In the genomic region with DNA sequence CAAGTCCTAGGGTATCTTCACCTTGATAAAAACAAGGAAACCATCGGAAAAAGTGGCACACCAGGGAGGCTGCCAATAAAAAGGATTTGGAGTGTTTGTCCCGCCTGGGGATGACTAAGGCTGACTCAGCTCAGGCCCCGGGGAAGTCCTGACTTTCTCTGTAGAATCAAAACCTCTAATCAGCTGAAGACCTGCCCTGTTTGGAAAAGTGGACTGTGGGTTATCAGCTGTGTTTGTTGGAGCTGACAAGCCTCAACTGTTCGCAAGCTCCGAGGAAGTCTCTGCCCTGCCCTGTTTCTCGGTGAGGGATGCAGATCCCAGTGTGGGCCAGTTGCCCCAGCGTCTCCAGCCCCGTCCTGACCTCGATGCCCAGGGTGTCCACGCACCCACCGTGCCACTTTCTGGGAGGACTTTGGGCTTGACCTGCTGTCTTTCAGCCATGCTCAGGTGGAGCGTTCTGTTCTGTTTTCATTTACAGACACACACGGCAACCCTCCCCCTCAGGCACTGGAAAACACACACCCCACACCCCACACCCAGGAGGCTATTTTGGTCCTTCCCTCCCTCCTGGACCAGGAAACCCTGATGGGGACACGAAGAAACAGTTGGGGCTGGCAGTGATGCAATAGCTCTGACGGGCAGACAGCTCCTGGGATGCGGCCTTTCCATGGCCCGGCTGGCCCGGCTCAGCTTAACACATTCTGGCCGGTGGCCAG, we compare ENCODE assay signal across 1 cellular context.
TF ChIP-seq lines count a peak whose summit lies in the region.

No MANE protein-coding gene starts in this region.

TF ChIP-seq in HepG2, 621 proteins besides CTCF, POLR2A, EP300 and RAD21 (continued from another document and continues in another):
- TF ChIP-seq ZNF589 (CRISPR knock-in tag; conservative IDR thresholded peaks at IDR 0.05) (no peak), MBNL3 (CRISPR knock-in tag; conservative IDR thresholded peaks at IDR 0.05) (no peak), MIXL1 (CRISPR knock-in tag; IDR thresholded peaks at IDR 0.05) (no peak), AFF4 (CRISPR knock-in tag; IDR thresholded peaks at IDR 0.05) (no peak), ZNF615 (CRISPR knock-in tag; IDR thresholded peaks at IDR 0.05; ENCODE audit: borderline replicate concordance) (no peak), FOXP1 (IDR thresholded peaks at IDR 0.05) (no peak), FOXP1 (CRISPR knock-in tag; IDR thresholded peaks at IDR 0.05) (peak; percentile 12; the same call in 1 of the 2 replicates), RAD51 (IDR thresholded peaks at IDR 0.05; ENCODE audit: borderline replicate concordance) (no peak), SATB2 (CRISPR knock-in tag; IDR thresholded peaks at IDR 0.05) (no peak), HNF1B (CRISPR knock-in tag; IDR thresholded peaks at IDR 0.05) (peak; percentile 63), CC2D1A (CRISPR knock-in tag; IDR thresholded peaks at IDR 0.05) (no peak), HNRNPUL1 (IDR thresholded peaks at IDR 0.05; ENCODE audit: low read depth, low read length) (no peak), ZNF788 (CRISPR knock-in tag; IDR thresholded peaks at IDR 0.05; ENCODE audit: borderline replicate concordance) (no peak), ZIK1 (CRISPR knock-in tag; IDR thresholded peaks at IDR 0.05; ENCODE audit: borderline replicate concordance, low read depth) (no peak), CHD2 (IDR thresholded peaks at IDR 0.05; ENCODE audit: low read depth, low read length) (no peak), ZNF782 (CRISPR knock-in tag; IDR thresholded peaks at IDR 0.05; ENCODE audit: borderline replicate concordance) (no peak), THAP8 (CRISPR knock-in tag; IDR thresholded peaks at IDR 0.05; ENCODE audit: borderline replicate concordance) (no peak), ZNF557 (CRISPR knock-in tag; IDR thresholded peaks at IDR 0.05) (no peak), ZNF33B (CRISPR knock-in tag; IDR thresholded peaks at IDR 0.05) (no peak), ATRX (CRISPR knock-in tag; IDR thresholded peaks at IDR 0.05; ENCODE audit: borderline replicate concordance) (no peak), SOX13 (IDR thresholded peaks at IDR 0.05) (no peak), SOX13 (CRISPR knock-in tag; conservative IDR thresholded peaks at IDR 0.05 in 1 of 2, IDR thresholded peaks at IDR 0.05 in 1 of 2) (0 out of 4 replicates have a peak, but pooled peaks of 1 of the 2 experiments have one; percentile 14), SUZ12 (IDR thresholded peaks at IDR 0.05; ENCODE audit: low read depth, low read length) (no peak), ELK4 (CRISPR knock-in tag; IDR thresholded peaks at IDR 0.05; ENCODE audit: borderline replicate concordance) (no peak), ZNF616 (CRISPR knock-in tag; IDR thresholded peaks at IDR 0.05; ENCODE audit: low read depth) (no peak), ZNF776 (CRISPR knock-in tag; IDR thresholded peaks at IDR 0.05) (no peak), IKZF4 (CRISPR knock-in tag; IDR thresholded peaks at IDR 0.05; ENCODE audit: borderline replicate concordance, low read depth, not compliant biosample characterization) (peak; percentile 30), POLR2AphosphoS5 (IDR thresholded peaks at IDR 0.05; ENCODE audit: low read depth, low read length) (no peak), CBX2 (IDR thresholded peaks at IDR 0.05; ENCODE audit: low read depth, low read length) (no peak), CBX2 (CRISPR knock-in tag; IDR thresholded peaks at IDR 0.05; ENCODE audit: low read depth) (no peak), RCOR2 (CRISPR knock-in tag; IDR thresholded peaks at IDR 0.05) (no peak), MAF1 (CRISPR knock-in tag; IDR thresholded peaks at IDR 0.05; ENCODE audit: borderline replicate concordance) (no peak), HMGA1 (CRISPR knock-in tag; conservative IDR thresholded peaks at IDR 0.05) (no peak), ZNF282 (IDR thresholded peaks at IDR 0.05; ENCODE audit: partially characterized antibody) (no peak)
- TF ChIP-seq, protein P1, sequence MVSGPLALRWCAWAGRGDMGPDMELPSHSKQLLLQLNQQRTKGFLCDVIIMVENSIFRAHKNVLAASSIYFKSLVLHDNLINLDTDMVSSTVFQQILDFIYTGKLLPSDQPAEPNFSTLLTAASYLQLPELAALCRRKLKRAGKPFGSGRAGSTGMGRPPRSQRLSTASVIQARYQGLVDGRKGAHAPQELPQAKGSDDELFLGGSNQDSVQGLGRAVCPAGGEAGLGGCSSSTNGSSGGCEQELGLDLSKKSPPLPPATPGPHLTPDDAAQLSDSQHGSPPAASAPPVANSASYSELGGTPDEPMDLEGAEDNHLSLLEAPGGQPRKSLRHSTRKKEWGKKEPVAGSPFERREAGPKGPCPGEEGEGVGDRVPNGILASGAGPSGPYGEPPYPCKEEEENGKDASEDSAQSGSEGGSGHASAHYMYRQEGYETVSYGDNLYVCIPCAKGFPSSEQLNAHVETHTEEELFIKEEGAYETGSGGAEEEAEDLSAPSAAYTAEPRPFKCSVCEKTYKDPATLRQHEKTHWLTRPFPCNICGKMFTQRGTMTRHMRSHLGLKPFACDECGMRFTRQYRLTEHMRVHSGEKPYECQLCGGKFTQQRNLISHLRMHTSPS (CRISPR knock-in tag; IDR thresholded peaks at IDR 0.05; ENCODE audit: low read depth): no peak; the same call in 1 of the 2 replicates
- TF ChIP-seq, protein P2, sequence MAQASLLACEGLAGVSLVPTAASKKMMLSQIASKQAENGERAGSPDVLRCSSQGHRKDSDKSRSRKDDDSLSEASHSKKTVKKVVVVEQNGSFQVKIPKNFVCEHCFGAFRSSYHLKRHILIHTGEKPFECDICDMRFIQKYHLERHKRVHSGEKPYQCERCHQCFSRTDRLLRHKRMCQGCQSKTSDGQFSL (CRISPR knock-in tag; IDR thresholded peaks at IDR 0.05): no peak
- TF ChIP-seq, protein P3, sequence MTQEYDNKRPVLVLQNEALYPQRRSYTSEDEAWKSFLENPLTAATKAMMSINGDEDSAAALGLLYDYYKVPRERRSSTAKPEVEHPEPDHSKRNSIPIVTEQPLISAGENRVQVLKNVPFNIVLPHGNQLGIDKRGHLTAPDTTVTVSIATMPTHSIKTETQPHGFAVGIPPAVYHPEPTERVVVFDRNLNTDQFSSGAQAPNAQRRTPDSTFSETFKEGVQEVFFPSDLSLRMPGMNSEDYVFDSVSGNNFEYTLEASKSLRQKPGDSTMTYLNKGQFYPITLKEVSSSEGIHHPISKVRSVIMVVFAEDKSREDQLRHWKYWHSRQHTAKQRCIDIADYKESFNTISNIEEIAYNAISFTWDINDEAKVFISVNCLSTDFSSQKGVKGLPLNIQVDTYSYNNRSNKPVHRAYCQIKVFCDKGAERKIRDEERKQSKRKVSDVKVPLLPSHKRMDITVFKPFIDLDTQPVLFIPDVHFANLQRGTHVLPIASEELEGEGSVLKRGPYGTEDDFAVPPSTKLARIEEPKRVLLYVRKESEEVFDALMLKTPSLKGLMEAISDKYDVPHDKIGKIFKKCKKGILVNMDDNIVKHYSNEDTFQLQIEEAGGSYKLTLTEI (CRISPR knock-in tag; conservative IDR thresholded peaks at IDR 0.05): no peak
- TF ChIP-seq, protein P4, sequence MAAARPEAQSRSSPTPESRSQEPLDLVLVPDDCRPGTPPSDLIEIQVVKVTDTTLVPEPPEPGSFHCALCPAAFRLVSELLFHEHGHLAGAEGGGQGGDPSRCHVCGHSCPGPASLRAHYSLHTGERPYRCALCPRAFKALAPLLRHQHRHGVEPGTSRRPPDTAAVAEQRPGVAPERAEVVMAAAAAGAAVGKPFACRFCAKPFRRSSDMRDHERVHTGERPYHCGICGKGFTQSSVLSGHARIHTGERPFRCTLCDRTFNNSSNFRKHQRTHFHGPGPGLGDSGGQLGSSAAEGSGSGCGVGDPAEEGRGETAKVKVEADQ (CRISPR knock-in tag; IDR thresholded peaks at IDR 0.05; ENCODE audit: borderline replicate concordance): peak; percentile 58; the same call in 1 of the 2 replicates
- TF ChIP-seq, protein P5, sequence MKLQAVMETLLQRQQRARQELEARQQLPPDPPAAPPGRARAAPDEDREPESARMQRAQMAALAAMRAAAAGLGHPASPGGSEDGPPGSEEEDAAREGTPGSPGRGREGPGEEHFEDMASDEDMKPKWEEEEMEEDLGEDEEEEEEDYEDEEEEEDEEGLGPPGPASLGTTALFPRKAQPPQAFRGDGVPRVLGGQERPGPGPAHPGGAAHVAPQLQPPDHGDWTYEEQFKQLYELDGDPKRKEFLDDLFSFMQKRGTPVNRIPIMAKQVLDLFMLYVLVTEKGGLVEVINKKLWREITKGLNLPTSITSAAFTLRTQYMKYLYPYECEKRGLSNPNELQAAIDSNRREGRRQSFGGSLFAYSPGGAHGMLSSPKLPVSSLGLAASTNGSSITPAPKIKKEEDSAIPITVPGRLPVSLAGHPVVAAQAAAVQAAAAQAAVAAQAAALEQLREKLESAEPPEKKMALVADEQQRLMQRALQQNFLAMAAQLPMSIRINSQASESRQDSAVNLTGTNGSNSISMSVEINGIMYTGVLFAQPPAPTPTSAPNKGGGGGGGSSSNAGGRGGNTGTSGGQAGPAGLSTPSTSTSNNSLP (IDR thresholded peaks at IDR 0.05; ENCODE audit: low read depth, low read length): no peak
